Comparison of ENCODE assay signal across 9 cellular contexts in the genomic region with DNA sequence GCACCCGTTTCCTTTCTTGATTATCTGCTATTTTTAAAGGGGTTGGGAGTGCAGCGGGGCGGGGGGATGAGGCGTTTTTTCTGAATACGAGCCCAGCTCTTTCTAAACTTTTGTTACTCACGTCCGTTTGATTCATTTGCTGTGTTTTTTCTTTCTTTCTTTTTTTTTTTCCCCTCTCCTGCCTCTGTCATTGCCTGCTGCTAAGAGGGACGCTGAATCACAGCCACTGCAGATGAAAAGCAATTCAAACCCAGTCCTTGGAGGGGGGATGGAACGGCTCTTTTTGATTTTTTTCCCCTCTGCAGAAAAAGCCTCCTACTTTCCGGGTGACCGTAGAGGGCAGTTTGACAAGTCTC. TPM values are rescaled to one million over a fixed set of nuclear protein-coding genes. Genes with fewer than 3 reads are reported as not detected.
DNase-seq lines count a peak whose midpoint lies in the region; ATAC-seq, FAIRE-seq and TF ChIP-seq lines count a peak whose summit lies in the region.
"Had no signal": no experiment of that assay in that cellular context is flagged by ENCODE, and none has a peak within 500 bp of the region (broad histone marks: within the 10 kb centered on the region; RNA-seq: fewer than 3 reads in every experiment).

No MANE protein-coding gene starts in this region.

- FAIRE-seq in HepG2 (lab: Jason Lieb, UNC), result no peak

- no peaks in the 10 kb centered on the region for H3K79me2 ChIP-seq in HepG2 (ENCODE audit: insufficient read depth, low read length)

- no peak for TF ChIP-seq POLR2A in HepG2 (IDR thresholded peaks at IDR 0.05; ENCODE audit: insufficient read depth in 1 of 2, low read depth in 2 of 2, low read length in 2 of 2)

- TF ChIP-seq CTCF in cardiac fibroblast (IDR thresholded peaks at IDR 0.05; ENCODE audit: low read depth, low read length), result no peak
- TF ChIP-seq CTCF in HepG2 (CRISPR knock-in tag; IDR thresholded peaks at IDR 0.05), result no peak

- no peak overlapping the region for H3K27ac ChIP-seq in HepG2 (ENCODE audit: extremely low read length, insufficient read depth, low read length)
- H3K27ac ChIP-seq in substantia nigra (ENCODE audit: low read depth, low read length, poor library complexity, severe bottlenecking), result peak overlapping the region; percentile 93

- peak overlapping the region; percentile 52; the same call in 1 of the 2 replicates for H3K9ac ChIP-seq in HepG2 (ENCODE audit: insufficient read depth, low read depth, low read length)

- H3K4me1 ChIP-seq in HepG2 (ENCODE audit: insufficient read depth, low read length), result peaks cover 11% of the 10 kb centered on the region

- H4K20me1 ChIP-seq in HepG2 (ENCODE audit: insufficient read depth, low read length), result no peaks in the 10 kb centered on the region

- no peak for TF ChIP-seq EP300 in HepG2 (IDR thresholded peaks at IDR 0.05; ENCODE audit: low read depth in 2 of 2, low read length in 2 of 2)
- TF ChIP-seq EP300 in HepG2 (CRISPR knock-in tag; IDR thresholded peaks at IDR 0.05; ENCODE audit: borderline replicate concordance), result no peak

- peak; percentile 17 for ATAC-seq in HepG2
- no peak for ATAC-seq in HG03039 (IDR thresholded peaks at IDR 0.05; ENCODE audit: unreplicated experiment)
- no peak for ATAC-seq in HG03045 (IDR thresholded peaks at IDR 0.05; ENCODE audit: unreplicated experiment)

- in situ Hi-C loops in HepG2 (cut with HindIII; ENCODE audit: extremely low pct_ligation_motif_present, low pct_unique_long_range_greater_than_20kb), result no loop called here

- H3K4me3 ChIP-seq in cardiac fibroblast (replicated peaks in 1 of 2; ENCODE audit: low read depth in 2 of 2, low read length in 2 of 2), result peak overlapping the region; percentile 57 to 65
- peak overlapping the region; percentile 55 to 74 (median 66) for H3K4me3 ChIP-seq in HepG2 (replicated peaks in 1 of 3; ENCODE audit: insufficient read depth in 1 of 3, low read depth in 2 of 3, low read length in 3 of 3)

- POLR2A ChIA-PET in HepG2 (lab: Yijun Ruan, JAX), result no interaction called here

- no TSS peak for BruUV-seq in HepG2 (replicated peaks; lab: Mats Ljungman, UMichigan)

- DNase-seq in NCI-H1417 (lab: John Stamatoyannopoulos, UW) (peak in 2 of 3 experiments; percentile 30 to 81), NCI-H1417 treated with DMSO at 0.1 percent for 48 hours (lab: John Stamatoyannopoulos, UW) (no peak), M059J (ENCODE audit: low read depth) (peak; percentile 84), cardiac fibroblast (ENCODE audit: low read depth in 2 of 2) (peak; percentile 86 to 96), HepG2 (ENCODE audit: low spot score) (no peak), substantia nigra (lab: John Stamatoyannopoulos, UW) (no peak)

- TF ChIP-seq RAD21 in HepG2 (CRISPR knock-in tag; IDR thresholded peaks at IDR 0.05), result no peak

- peaks cover 0 to 21% of the 10 kb centered on the region in 2 experiments; a peak in 3 of 5 replicates for H3K27me3 ChIP-seq in HepG2 (ENCODE audit: control insufficient read depth in 1 of 2, insufficient read depth in 2 of 2, low read length in 2 of 2)

- H3K4me2 ChIP-seq in HepG2 (ENCODE audit: low read depth, low read length), result peak overlapping the region; percentile 82

- H3K36me3 ChIP-seq in HepG2 (replicated peaks in 1 of 2; ENCODE audit: control insufficient read depth in 1 of 2, insufficient read depth in 2 of 2, low read length in 2 of 2), result no peaks in the 10 kb centered on the region

- intact Hi-C loops in HepG2 (cut with micrococcal nuclease; ENCODE audit: unreplicated experiment), result no loop called here

- H3K9me3 ChIP-seq in HepG2 (ENCODE audit: low read length), result no peaks in the 10 kb centered on the region

- WGBS in HepG2 (ENCODE audit: low lambda C conversion rate), result 20% methylated on average over 11 of the region's 11 CpGs

- H2AFZ ChIP-seq in HepG2 (ENCODE audit: low read length), result peak overlapping the region; percentile 42

- CTCF ChIA-PET in HepG2 (lab: Yijun Ruan, JAX; ENCODE audit: low intra/inter-chr PET ratio, low total read pairs), result no interaction called here

TF ChIP-seq in HepG2, 621 proteins besides CTCF, POLR2A, EP300 and RAD21:
- TF ChIP-seq ZFP82 (CRISPR knock-in tag; IDR thresholded peaks at IDR 0.05; ENCODE audit: borderline replicate concordance) (no peak), NFE2L2 (IDR thresholded peaks at IDR 0.05; ENCODE audit: low read length) (no peak), ZFP62 (CRISPR knock-in tag; IDR thresholded peaks at IDR 0.05) (no peak), DPF2 (CRISPR knock-in tag; IDR thresholded peaks at IDR 0.05; ENCODE audit: borderline replicate concordance, low read depth) (no peak), ZNF253 (CRISPR knock-in tag; IDR thresholded peaks at IDR 0.05; ENCODE audit: borderline replicate concordance) (no peak), SIN3B (IDR thresholded peaks at IDR 0.05; ENCODE audit: low read length) (no peak)
TF ChIP-seq in HepG2: peak in this region for 0.

RNA-seq across cellular contexts. Expression of gene RASSF8, which starts 0.6 kb away (rescaled TPM):
- 35.9 and 41.2 TPM in 2 replicates for total RNA-seq in M059J (2014; rRNA removed; shearing (Covaris generic))
- total RNA-seq in HepG2 (2016; rRNA removed; fragmentation: Illumina TruSeq; extraction: Trizol), result 9.2 and 10.4 TPM in 2 replicates
- total RNA-seq in HepG2 (2016; cell fraction: cytosol; rRNA removed; fragmentation: Illumina TruSeq; extraction: Trizol; ENCODE audit: low read depth), result 4.9 and 5.8 TPM in 2 replicates
- total RNA-seq in HepG2 (2016; cell fraction: insoluble cytoplasmic fraction; rRNA removed; fragmentation: Illumina TruSeq; extraction: Trizol), result 7.7 and 12.0 TPM in 2 replicates
- total RNA-seq in HepG2 (2016; cell fraction: membrane; rRNA removed; fragmentation: Illumina TruSeq; extraction: Trizol), result 6.1 and 7.6 TPM in 2 replicates
- total RNA-seq in HepG2 (2016; cell fraction: nucleus; rRNA removed; fragmentation: Illumina TruSeq; extraction: Trizol), result 6.3 and 6.7 TPM in 2 replicates
- polyA plus RNA-seq in HepG2 (2011; rRNA removed), result 0.54 and 0.82 TPM in 2 replicates
- 0.25 and 0.50 TPM in 2 replicates for polyA plus RNA-seq in HepG2 (2011; cell fraction: cytosol; rRNA removed)
- 0.14 and 0.16 TPM in 2 replicates for polyA plus RNA-seq in HepG2 (2011; cell fraction: nucleus; rRNA removed)
- polyA plus RNA-seq in HepG2 (2012), result 0.51 and 0.57 TPM in 2 replicates
- 0.34 and 0.36 TPM in 2 replicates for polyA plus RNA-seq in HepG2 (2016; cell fraction: cytosol; fragmentation: Illumina TruSeq; extraction: Trizol; ENCODE audit: low read depth)
- 3.8 and 4.0 TPM in 2 replicates for polyA plus RNA-seq in HepG2 (2016; cell fraction: insoluble cytoplasmic fraction; fragmentation: Illumina TruSeq; extraction: Trizol; ENCODE audit: low read depth)
- polyA plus RNA-seq in HepG2 (2016; cell fraction: membrane; fragmentation: Illumina TruSeq; extraction: Trizol; ENCODE audit: low read depth), result 0.88 and 0.97 TPM in 2 replicates
- 2.9 and 3.3 TPM in 2 replicates for polyA plus RNA-seq in HepG2 (2016; cell fraction: nucleus; fragmentation: Illumina TruSeq; extraction: Trizol; ENCODE audit: insufficient read depth, low read depth)
- 0.74 and 52.7 TPM in 2 replicates for polyA minus RNA-seq in HepG2 (2011; rRNA and poly(A)+ RNA removed; ENCODE audit: low replicate concordance)
- polyA minus RNA-seq in HepG2 (2011; cell fraction: cytosol; rRNA and poly(A)+ RNA removed), result 1.1 and 3.2 TPM in 2 replicates
- 3.4 and 3.5 TPM in 2 replicates for polyA minus RNA-seq in HepG2 (2011; cell fraction: nucleus; rRNA and poly(A)+ RNA removed)
- polyA plus RNA-seq: CD4-positive, CD25-positive, alpha-beta regulatory T cell had no signal

Comparison
In these comparisons a context has a peak if more than half of its experiments do, and no peak if none do; other contexts are left out.
1. DNase-seq: peak in NCI-H1417 (2 of 3), M059J (single experiment) and cardiac fibroblast (2 of 2); none in NCI-H1417 treated with DMSO at 0.1 percent for 48 hours (single experiment), HepG2 (single experiment) and substantia nigra (0 of 49).